In genomic region chr3:129014793-129015345, GRCh38 we compare ENCODE assay signal across 12 cellular contexts. TPM values are rescaled to one million over a fixed set of nuclear protein-coding genes. Genes with fewer than 3 reads are reported as not detected.
DNase-seq lines count a peak whose midpoint lies in the region; ATAC-seq and TF ChIP-seq lines count a peak whose summit lies in the region.
"Had no signal": no experiment of that assay in that cellular context is flagged by ENCODE, and none has a peak within 500 bp of the region (broad histone marks: within the 10 kb centered on the region; RNA-seq: fewer than 3 reads in every experiment).

No MANE protein-coding gene starts in this region.

- no peak for DNase-seq in CD4-positive, alpha-beta memory T cell
- DNase-seq in Peyer's patch (no peak), GM23338 (ENCODE audit: low spot score) (no peak), NCI-H187 treated with DMSO at 0.1 percent for 48 hours (lab: John Stamatoyannopoulos, UW) (no peak)

- peaks cover 36% of the 10 kb centered on the region for H3K4me1 ChIP-seq in CD4-positive, alpha-beta memory T cell (ENCODE audit: insufficient read depth, low read length)
- H3K4me1 ChIP-seq in Peyer's patch = peaks cover 0 to 20% (median 16%) of the 10 kb centered on the region in 4 donors
- peaks cover 10 to 23% of the 10 kb centered on the region in 2 donors for H3K4me1 ChIP-seq in esophagus (ENCODE audit: control insufficient read depth in 2 of 2, insufficient read depth in 2 of 2, low read length in 1 of 2)
- no peaks in the 10 kb centered on the region for H3K4me1 ChIP-seq in parathyroid adenoma
- H3K4me1 ChIP-seq in GM23338 (ENCODE audit: insufficient read depth) = no peaks in the 10 kb centered on the region; the same call in 1 of the 2 replicates
- H3K4me1 ChIP-seq: prostate gland had no signal

- H4K20me1 ChIP-seq in GM23338 (replicated peaks; ENCODE audit: insufficient read depth) = no peaks in the 10 kb centered on the region

- no peaks in the 10 kb centered on the region for H3K36me3 ChIP-seq in CD4-positive, alpha-beta memory T cell (ENCODE audit: insufficient read depth, low read length)
- no peaks in the 10 kb centered on the region for H3K36me3 ChIP-seq in Peyer's patch
- H3K36me3 ChIP-seq in esophagus (ENCODE audit: control insufficient read depth in 2 of 2, insufficient read depth in 2 of 2, low read length in 1 of 2) = no peaks in the 10 kb centered on the region
- H3K36me3 ChIP-seq in parathyroid adenoma (ENCODE audit: control insufficient read depth, insufficient read depth, low read length) = no peaks in the 10 kb centered on the region
- no peaks in the 10 kb centered on the region for H3K36me3 ChIP-seq in GM23338 (ENCODE audit: insufficient read depth)
- H3K36me3 ChIP-seq: prostate gland had no signal

- H3K27me3 Mint-ChIP-seq in CD4-positive, alpha-beta memory T cell = no peaks in the 10 kb centered on the region
- peaks cover 6% of the 10 kb centered on the region for H3K27me3 Mint-ChIP-seq in GM23338 (ENCODE audit: insufficient read depth, low read depth, poor library complexity)

- no peaks in the 10 kb centered on the region for H3K9me3 Mint-ChIP-seq in CD4-positive, alpha-beta memory T cell
- no peaks in the 10 kb centered on the region for H3K9me3 Mint-ChIP-seq in GM23338

- H3K27me3 ChIP-seq in CD4-positive, alpha-beta memory T cell (ENCODE audit: insufficient read depth, low read length) = no peaks in the 10 kb centered on the region
- H3K27me3 ChIP-seq in Peyer's patch (no peaks in the 10 kb centered on the region), esophagus (ENCODE audit: control insufficient read depth in 1 of 2, insufficient read depth in 2 of 2, low read length in 2 of 2) (no peaks in the 10 kb centered on the region), parathyroid adenoma (ENCODE audit: control insufficient read depth, insufficient read depth, low read length) (no peaks in the 10 kb centered on the region), GM23338 (ENCODE audit: insufficient read depth) (no peaks in the 10 kb centered on the region)

- intact Hi-C loops in CD4-positive, alpha-beta memory T cell (cut with micrococcal nuclease) = no loop called here

- H3F3A ChIP-seq in GM23338 (replicated peaks; ENCODE audit: low read depth) = no peaks in the 10 kb centered on the region

- H2AFZ ChIP-seq in parathyroid adenoma (no peak overlapping the region), GM23338 (no peak overlapping the region)

- WGBS in esophagus, 2 donors = 83 to 84% methylated on average over 9 of the region's 9 CpGs

- H3K27ac Mint-ChIP-seq in CD4-positive, alpha-beta memory T cell = peak overlapping the region; percentile 85 to 99 (median 94)
- no peak overlapping the region for H3K27ac Mint-ChIP-seq in GM23338

- CTCF ChIA-PET in CD4-positive, alpha-beta memory T cell (lab: Charles Lee; ENCODE audit: partially characterized antibody) = interaction anchor here (1.2 to 6.5 kb wide), 10 partner anchors 9 to 232 kb away, joined by 3 to 191 read pairs (median 58); partner anchors contain the start of genes CFAP92 and COPG1

- no peaks in the 10 kb centered on the region for H3K9me3 ChIP-seq in CD4-positive, alpha-beta memory T cell (ENCODE audit: control insufficient read depth in 1 of 2, low read length in 2 of 2)
- H3K9me3 ChIP-seq in Peyer's patch = no peaks in the 10 kb centered on the region
- no peaks in the 10 kb centered on the region for H3K9me3 ChIP-seq in esophagus (ENCODE audit: control insufficient read depth in 2 of 2, insufficient read depth in 1 of 2, low read depth in 1 of 2, low read length in 1 of 2)
- H3K9me3 ChIP-seq in parathyroid adenoma (ENCODE audit: control insufficient read depth, low read length) = no peaks in the 10 kb centered on the region
- H3K9me3 ChIP-seq: prostate gland had no signal

- no peaks in the 10 kb centered on the region for H3K9me2 ChIP-seq in GM23338 (ENCODE audit: insufficient read depth)

- H3K4me3 ChIP-seq in CD4-positive, alpha-beta memory T cell (ENCODE audit: low read length in 2 of 2) = no peak overlapping the region
- H3K4me3 ChIP-seq in Peyer's patch (no peak overlapping the region), esophagus (ENCODE audit: low read depth in 1 of 2, low read length in 2 of 2) (no peak overlapping the region), parathyroid adenoma (ENCODE audit: low read depth, low read length) (no peak overlapping the region), GM23338 (no peak overlapping the region)
- H3K4me3 ChIP-seq: prostate gland had no signal

- TF ChIP-seq CTCF in Peyer's patch (IDR thresholded peaks at IDR 0.05) (no peak), parathyroid adenoma (IDR thresholded peaks at IDR 0.05) (no peak), GM23338 (conservative IDR thresholded peaks at IDR 0.05; ENCODE audit: low read depth in 2 of 2) (no peak)

- H3K9ac ChIP-seq in parathyroid adenoma = no peak overlapping the region

- H3K4me2 ChIP-seq in parathyroid adenoma (ENCODE audit: low read length) (no peak overlapping the region), GM23338 (no peak overlapping the region)

- no peaks in the 10 kb centered on the region for H3K36me3 Mint-ChIP-seq in CD4-positive, alpha-beta memory T cell
- H3K36me3 Mint-ChIP-seq in GM23338 (ENCODE audit: low read depth) = no peaks in the 10 kb centered on the region; the same call in 2 of the 3 replicates

- peak overlapping the region in 7 of 8 donors; percentile 31 to 89 (median 42) for H3K4me3 Mint-ChIP-seq in CD4-positive, alpha-beta memory T cell
- H3K4me3 Mint-ChIP-seq in GM23338 = no peak overlapping the region

- peaks cover 32 to 54% (median 44%) of the 10 kb centered on the region in 4 donors for H3K4me1 Mint-ChIP-seq in CD4-positive, alpha-beta memory T cell
- peaks cover 9% of the 10 kb centered on the region; the same call in 2 of the 3 replicates for H3K4me1 Mint-ChIP-seq in GM23338

- H3K79me2 ChIP-seq in parathyroid adenoma = no peaks in the 10 kb centered on the region
- no peaks in the 10 kb centered on the region for H3K79me2 ChIP-seq in GM23338 (replicated peaks; ENCODE audit: insufficient read depth)

- TF ChIP-seq POLR2A in Peyer's patch (IDR thresholded peaks at IDR 0.05) = no peak

- H3K27ac ChIP-seq in CD4-positive, alpha-beta memory T cell (ENCODE audit: low read depth, low read length) = peak overlapping the region; percentile 64
- H3K27ac ChIP-seq in Peyer's patch (peak overlapping the region; percentile 51 to 72 (median 70)), esophagus (ENCODE audit: low read depth in 2 of 2, low read length in 1 of 2) (peak overlapping the region; percentile 6 to 54), parathyroid adenoma (peak overlapping the region; percentile 67), GM23338 (ENCODE audit: low read depth) (no peak overlapping the region)

- POLR2A ChIA-PET in CD4-positive, alpha-beta memory T cell (lab: Charles Lee; ENCODE audit: partially characterized antibody) = interaction anchor here (1.0 to 7.7 kb wide), 12 partner anchors 10 to 579 kb away, joined by 3 to 150 read pairs (median 25); partner anchors contain the start of genes ACAD9, CFAP92, CNBP and COPG1

- ATAC-seq in GM23338 = no peak
- ATAC-seq in GM21529 (IDR thresholded peaks at IDR 0.05; ENCODE audit: unreplicated experiment) = no peak
- no peak for ATAC-seq in GM19324 (IDR thresholded peaks at IDR 0.05; ENCODE audit: low FRiP score, unreplicated experiment)

TF ChIP-seq in GM23338, 12 proteins besides CTCF, POLR2A, EP300 and RAD21 (continues in another document):
- TF ChIP-seq REST (IDR thresholded peaks at IDR 0.05; ENCODE audit: unreplicated experiment) (no peak), JUNB (IDR thresholded peaks at IDR 0.05; ENCODE audit: unreplicated experiment) (no peak)

RNA-seq across cellular contexts. Expression of gene EFCC1, which starts 13.8 kb away (rescaled TPM):
- not detected for total RNA-seq in CD4-positive, alpha-beta memory T cell
- polyA plus RNA-seq in CD4-positive, alpha-beta memory T cell = not detected
- 10 to 100 TPM in 1 of 4 donors, 1 to 10 TPM in 3; 3.3 to 40.4 (median 4.0) TPM for total RNA-seq in Peyer's patch
- polyA plus RNA-seq in esophagus = 1 to 10 TPM in 1 of 2 donors, under 1 TPM in 1; 0.96 to 1.0 TPM
- 0.27 TPM in 1 of 2 replicates, not detected in the other for total RNA-seq in GM23338 (2014; rRNA removed; shearing (Covaris generic))
- 0.10 TPM in 1 of 2 replicates, not detected in the other for polyA plus RNA-seq in GM23338 (2016; fragmentation: Nextera tagmentation; extraction: Ambion mirVana)
- total RNA-seq: astrocyte had no signal

RNA-seq across cellular contexts. Expression of gene CFAP92, which starts 21.0 kb away (rescaled TPM):
- under 1 TPM in 1 of 2 experiments, not detected in 1; 0.38 TPM for total RNA-seq in CD4-positive, alpha-beta memory T cell
- under 1 TPM in 1 of 2 donors, not detected in 1; 0.47 TPM for polyA plus RNA-seq in CD4-positive, alpha-beta memory T cell
- total RNA-seq in Peyer's patch = 1 to 10 TPM in 3 of 4 donors, not detected in 1; 1.5 to 2.4 (median 1.7) TPM
- under 1 TPM; 0.59 to 0.66 TPM for polyA plus RNA-seq in esophagus
- total RNA-seq in GM23338 (2014; rRNA removed; shearing (Covaris generic)) = 1.6 and 2.1 TPM in 2 replicates
- 1.7 and 2.3 TPM in 2 replicates for polyA plus RNA-seq in GM23338 (2016; fragmentation: Nextera tagmentation; extraction: Ambion mirVana)

RNA-seq across cellular contexts. Expression of gene GP9, which starts 45.7 kb away (rescaled TPM):
- total RNA-seq in CD4-positive, alpha-beta memory T cell = not detected
- polyA plus RNA-seq in CD4-positive, alpha-beta memory T cell = not detected
- total RNA-seq in Peyer's patch = not detected
- not detected for polyA plus RNA-seq in esophagus
- total RNA-seq in GM23338 (2014; rRNA removed; shearing (Covaris generic)) = not detected in 2 replicates
- polyA plus RNA-seq in GM23338 (2016; fragmentation: Nextera tagmentation; extraction: Ambion mirVana) = not detected in 2 replicates
- total RNA-seq: activated CD8-positive, alpha-beta memory T cell treated with anti-CD3 and anti-CD28 coated beads for 36 hours; astrocyte; lower leg skin; prostate gland had no signal
